19 cellular contexts compared by ENCODE assay signal in genomic region chr20:36099106-36099505, GRCh38. TPM values are rescaled to one million over a fixed set of nuclear protein-coding genes. Genes with fewer than 3 reads are reported as not detected.
DNase-seq lines count a peak whose midpoint lies in the region; ATAC-seq and TF ChIP-seq lines count a peak whose summit lies in the region.
"Had no signal": no experiment of that assay in that cellular context is flagged by ENCODE, and none has a peak within 500 bp of the region (broad histone marks: within the 10 kb centered on the region; RNA-seq: fewer than 3 reads in every experiment).

No MANE protein-coding gene starts in this region.

- H3K4me1 ChIP-seq in BLaER1 (peaks cover 77% of the 10 kb centered on the region), KMS-11 (ENCODE audit: low read depth, poor library complexity, severe bottlenecking) (peaks cover 87% of the 10 kb centered on the region)

- no peaks in the 10 kb centered on the region for H4K20me1 ChIP-seq in BLaER1
- H4K20me1 ChIP-seq in KMS-11 (ENCODE audit: insufficient read depth) = no peaks in the 10 kb centered on the region

- no peaks in the 10 kb centered on the region for H3K79me2 ChIP-seq in KMS-11 (ENCODE audit: insufficient read depth, low read depth)

- H3K36me3 ChIP-seq in BLaER1 = no peaks in the 10 kb centered on the region
- no peaks in the 10 kb centered on the region for H3K36me3 ChIP-seq in KMS-11 (ENCODE audit: insufficient read depth)

- H3K9me3 Mint-ChIP-seq in stimulated activated memory B cell treated with anti-CD40 and anti-IgM and Interleukin-4, amounts not matched to agents 10 μg/mL and 1 μg/mL and 100 μg/mL, for 72 hours = no peaks in the 10 kb centered on the region
- H3K9me3 Mint-ChIP-seq in natural killer cell treated with Interleukin-12 subunit alpha and Interleukin-12 subunit beta and Interleukin-15 and Interleukin-18, amount 100 ng/mL, for 72 hours = no peaks in the 10 kb centered on the region
- H3K9me3 Mint-ChIP-seq: CD4-positive, alpha-beta T cell; IgD-negative memory B cell had no signal

- H3K4me3 ChIP-seq in BLaER1 = no peak overlapping the region
- no peak overlapping the region for H3K4me3 ChIP-seq in KMS-11 (IDR thresholded peaks at IDR 0.05; ENCODE audit: insufficient read depth, low read depth, low read length)

- ATAC-seq in stimulated activated memory B cell treated with anti-CD40 and anti-IgM and Interleukin-4, amounts not matched to agents 10 μg/mL and 1 μg/mL and 100 μg/mL, for 72 hours = no peak
- ATAC-seq in HG02981 (IDR thresholded peaks at IDR 0.05; ENCODE audit: unreplicated experiment) = no peak
- ATAC-seq in natural killer cell treated with Interleukin-12 subunit alpha and Interleukin-12 subunit beta and Interleukin-15 and Interleukin-18, amount 100 ng/mL, for 72 hours = no peak

- peaks cover 17% of the 10 kb centered on the region for H3K27me3 ChIP-seq in BLaER1
- no peaks in the 10 kb centered on the region; the same call in 1 of the 2 replicates for H3K27me3 ChIP-seq in KMS-11 (ENCODE audit: insufficient read depth, low read depth)

- H3K36me3 Mint-ChIP-seq in stimulated activated memory B cell treated with anti-CD40 and anti-IgM and Interleukin-4, amounts not matched to agents 10 μg/mL and 1 μg/mL and 100 μg/mL, for 72 hours = no peaks in the 10 kb centered on the region
- no peaks in the 10 kb centered on the region for H3K36me3 Mint-ChIP-seq in natural killer cell treated with Interleukin-12 subunit alpha and Interleukin-12 subunit beta and Interleukin-15 and Interleukin-18, amount 100 ng/mL, for 72 hours

- H3K4me2 ChIP-seq in BLaER1 (peak overlapping the region; percentile 73), KMS-11 (peak overlapping the region; percentile 65; the same call in 1 of the 2 replicates)

- H3K9ac ChIP-seq in BLaER1 (peak overlapping the region; percentile 54; the same call in 1 of the 2 replicates), KMS-11 (no peak overlapping the region)

- H3K27ac ChIP-seq in BLaER1 = peak overlapping the region; percentile 97
- H3K27ac ChIP-seq in KMS-11 = peak overlapping the region; percentile 73; the same call in 1 of the 2 replicates
- H3K27ac ChIP-seq in RWPE1 = peak overlapping the region; percentile 91

- DNase-seq in RWPE1 (ENCODE audit: low spot score) (no peak), GDM1 (lab: John Stamatoyannopoulos, UW) (no peak)
- no peak for DNase-seq in natural killer cell treated with Interleukin-12 subunit alpha and Interleukin-12 subunit beta and Interleukin-15 and Interleukin-18, amount 100 ng/mL, for 72 hours (ENCODE audit: low spot score)
- DNase-seq: CD4-positive, alpha-beta T cell; DND-41; GOT3; NCI-H1092; NCI-H146; NCI-H2029; NCI-H226; NCI-H510A treated with DMSO at 0.1 percent for 48 hours; SHP77; SW 1271; T-helper 17 cell had no signal

- H2AFZ ChIP-seq in KMS-11 (ENCODE audit: low read depth) = no peak overlapping the region; the same call in 1 of the 2 replicates

- H3K27me3 Mint-ChIP-seq in stimulated activated memory B cell treated with anti-CD40 and anti-IgM and Interleukin-4, amounts not matched to agents 10 μg/mL and 1 μg/mL and 100 μg/mL, for 72 hours = peaks cover 4% of the 10 kb centered on the region
- H3K27me3 Mint-ChIP-seq in natural killer cell treated with Interleukin-12 subunit alpha and Interleukin-12 subunit beta and Interleukin-15 and Interleukin-18, amount 100 ng/mL, for 72 hours = peaks cover 4 to 6% of the 10 kb centered on the region in 2 donors

- H3K9me3 ChIP-seq in BLaER1 = no peaks in the 10 kb centered on the region

- H3K27ac Mint-ChIP-seq in stimulated activated memory B cell treated with anti-CD40 and anti-IgM and Interleukin-4, amounts not matched to agents 10 μg/mL and 1 μg/mL and 100 μg/mL, for 72 hours = peak overlapping the region; percentile 62
- H3K27ac Mint-ChIP-seq in natural killer cell treated with Interleukin-12 subunit alpha and Interleukin-12 subunit beta and Interleukin-15 and Interleukin-18, amount 100 ng/mL, for 72 hours = no peak overlapping the region
- H3K27ac Mint-ChIP-seq: CD4-positive, alpha-beta T cell; T-helper 17 cell had no signal

- H3K4me3 Mint-ChIP-seq in stimulated activated memory B cell treated with anti-CD40 and anti-IgM and Interleukin-4, amounts not matched to agents 10 μg/mL and 1 μg/mL and 100 μg/mL, for 72 hours = no peak overlapping the region
- no peak overlapping the region for H3K4me3 Mint-ChIP-seq in natural killer cell treated with Interleukin-12 subunit alpha and Interleukin-12 subunit beta and Interleukin-15 and Interleukin-18, amount 100 ng/mL, for 72 hours
- H3K4me3 Mint-ChIP-seq: CD4-positive, alpha-beta T cell; T-helper 17 cell had no signal

- H3K4me1 Mint-ChIP-seq in stimulated activated memory B cell treated with anti-CD40 and anti-IgM and Interleukin-4, amounts not matched to agents 10 μg/mL and 1 μg/mL and 100 μg/mL, for 72 hours = peaks cover 19% of the 10 kb centered on the region
- peaks cover 0 to 4% of the 10 kb centered on the region in 2 donors for H3K4me1 Mint-ChIP-seq in natural killer cell treated with Interleukin-12 subunit alpha and Interleukin-12 subunit beta and Interleukin-15 and Interleukin-18, amount 100 ng/mL, for 72 hours (ENCODE audit: low read depth in 2 of 2)

- CTCF ChIA-PET in RWPE1 (lab: Yijun Ruan, JAX) = interaction anchor here (0.9 kb wide), 1 partner anchor 35 kb away, joined by 3 read pairs; no protein-coding TSS in a partner anchor

- POLR2A ChIA-PET in RWPE1 (lab: Yijun Ruan, JAX; ENCODE audit: low non-redundant PET) = no interaction called here

- no peak for TF ChIP-seq CTCF in KMS-11 (conservative IDR thresholded peaks at IDR 0.05; ENCODE audit: low read depth, low read length)
- no peak for TF ChIP-seq CTCF in RWPE1 (conservative IDR thresholded peaks at IDR 0.05; ENCODE audit: low read depth)

RNA-seq across cellular contexts. Expression of gene EPB41L1, which starts 55.4 kb away (rescaled TPM):
- under 1 TPM in 1 of 2 donors, not detected in 1; 0.21 TPM for total RNA-seq in natural killer cell treated with Interleukin-12 subunit alpha and Interleukin-12 subunit beta and Interleukin-15 and Interleukin-18, amount 100 ng/mL, for 72 hours
